In the genomic region with DNA sequence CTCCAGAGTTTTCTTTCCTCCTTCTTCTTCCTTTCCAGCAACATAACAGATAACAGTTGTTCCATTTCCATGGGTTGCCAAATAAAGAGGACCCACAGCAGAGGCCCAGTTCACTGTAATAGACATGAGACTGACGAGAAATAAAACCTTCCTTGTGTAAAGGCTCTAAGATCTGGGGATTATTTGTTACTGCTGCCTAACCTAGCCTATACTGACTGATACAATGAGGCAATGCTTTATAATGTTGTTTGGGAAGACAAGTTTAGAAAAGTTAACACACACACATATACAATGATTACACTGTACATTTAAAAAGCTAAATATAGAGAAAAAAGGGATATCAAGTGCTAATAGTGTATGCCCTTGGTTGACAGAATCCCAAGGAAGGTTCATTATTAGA, we compare ENCODE assay signal across 29 cellular contexts.
"Had no signal": no experiment of that assay in that cellular context is flagged by ENCODE, and none has a peak within 500 bp of the region (broad histone marks: within the 10 kb centered on the region; RNA-seq: fewer than 3 reads in every experiment).

No MANE protein-coding gene starts in this region.

- DNase-seq: stimulated activated CD4-positive, alpha-beta T cell treated with anti-CD3 and anti-CD28 coated beads, Interleukin-2, amount 100 ng/mL, for 48 hours; stimulated activated CD4-positive, alpha-beta T cell treated with anti-CD3 and anti-CD28 coated beads, Interleukin-4, amount 100 ng/mL, for 1 hour; stimulated activated CD4-positive, alpha-beta T cell treated with anti-CD3 and anti-CD28 coated beads, Interleukin-4, amount 100 ng/mL, for 24 hours; stimulated activated CD4-positive, alpha-beta T cell treated with anti-CD3 and anti-CD28 coated beads, Interleukin-4, amount 100 ng/mL, for 4 hours; stimulated activated CD8-positive, alpha-beta memory T cell treated with anti-CD3 and anti-CD28 coated beads, Interleukin-4, amount 100 ng/mL, for 48 hours; stimulated activated naive B cell treated with anti-CD40 and anti-IgM and Interleukin-4, amounts not matched to agents 10 μg/mL and 1 μg/mL and 100 μg/mL, for 72 hours; stimulated activated naive CD4-positive, alpha-beta T cell; stimulated activated naive CD4-positive, alpha-beta T cell treated with Interleukin-2 at 50 U/mL for 16 hours; stimulated activated naive CD8-positive, alpha-beta T cell treated with anti-CD3 and anti-CD28 coated beads, Interleukin-15, amount 100 ng/mL, for 72 hours; stimulated activated naive CD8-positive, alpha-beta T cell treated with anti-CD3 and anti-CD28 coated beads, Interleukin-15, Interleukin-2, amounts not matched to agents 100 U/mL and 50 U/mL, for 24 hours; stomach; substantia nigra; testis; thyroid gland; tibial artery; transverse colon; trophoblast cell; upper lobe of left lung; upper lobe of right lung; uterus had no signal

- H3K27me3 Mint-ChIP-seq: stimulated activated memory B cell treated with anti-CD40 and anti-IgM and Interleukin-4, amounts not matched to agents 10 μg/mL and 1 μg/mL and 100 μg/mL, for 72 hours; stimulated activated naive CD8-positive, alpha-beta T cell treated with anti-CD3 and anti-CD28 coated beads, Interleukin-15, Interleukin-2, amounts not matched to agents 100 ng/mL and 50 ng/mL, for 24 hours had no signal

- H3K36me3 Mint-ChIP-seq: stimulated activated effector memory CD8-positive, alpha-beta T cell treated with anti-CD3 and anti-CD28 coated beads, Interleukin-12 subunit alpha, Interleukin-12 subunit beta, amount 100 ng/mL, for 72 hours; stimulated activated memory B cell treated with anti-CD40 and anti-IgM and Interleukin-4, amounts not matched to agents 10 μg/mL and 1 μg/mL and 100 μg/mL, for 72 hours; stimulated activated naive B cell treated with anti-CD40 and anti-IgM and Interleukin-4, amounts not matched to agents 10 μg/mL and 1 μg/mL and 100 μg/mL, for 72 hours; type B pancreatic cell had no signal

- H3K36me3 ChIP-seq: stomach, suprapubic skin, thoracic aorta, thyroid gland, tibial artery, tibial nerve, transverse colon, upper lobe of left lung, upper lobe of right lung, uterus, vagina had no signal

- H3K27ac ChIP-seq: stomach, suprapubic skin, testis, thoracic aorta, thyroid gland, tibial artery, tibial nerve, transverse colon, upper lobe of left lung, upper lobe of right lung, uterus, vagina had no signal

- FAIRE-seq: urothelium cell line had no signal

- H3K27me3 ChIP-seq: testis, thyroid gland, tibial artery, tibial nerve, transverse colon, upper lobe of right lung, uterus, vagina had no signal

- H3K27ac Mint-ChIP-seq: stimulated activated effector memory CD8-positive, alpha-beta T cell treated with anti-CD3 and anti-CD28 coated beads, Interleukin-12 subunit alpha, Interleukin-12 subunit beta, amount 100 ng/mL, for 72 hours; stimulated activated memory B cell treated with anti-CD40 and anti-IgM and Interleukin-4, amounts not matched to agents 10 μg/mL and 1 μg/mL and 100 μg/mL, for 72 hours; stimulated activated naive B cell treated with anti-CD40 and anti-IgM and Interleukin-4, amounts not matched to agents 10 μg/mL and 1 μg/mL and 100 μg/mL, for 72 hours; stimulated activated naive CD8-positive, alpha-beta T cell treated with anti-CD3 and anti-CD28 coated beads, Interleukin-15, amount 100 ng/mL, for 72 hours; stimulated activated naive CD8-positive, alpha-beta T cell treated with anti-CD3 and anti-CD28 coated beads, Interleukin-15, Interleukin-2, amounts not matched to agents 100 ng/mL and 50 ng/mL, for 24 hours; type B pancreatic cell had no signal

- H3K4me1 ChIP-seq: stomach, suprapubic skin, testis, thyroid gland, tibial artery, tibial nerve, transverse colon, upper lobe of left lung, upper lobe of right lung, uterus, vagina had no signal

- H3K9me3 ChIP-seq: stomach, suprapubic skin, testis, thoracic aorta, thyroid gland, tibial artery, transverse colon, upper lobe of right lung, uterus, vagina had no signal

- H3K4me3 Mint-ChIP-seq: stimulated activated effector memory CD8-positive, alpha-beta T cell treated with anti-CD3 and anti-CD28 coated beads, Interleukin-12 subunit alpha, Interleukin-12 subunit beta, amount 100 ng/mL, for 72 hours; stimulated activated memory B cell treated with anti-CD40 and anti-IgM and Interleukin-4, amounts not matched to agents 10 μg/mL and 1 μg/mL and 100 μg/mL, for 72 hours; stimulated activated naive B cell treated with anti-CD40 and anti-IgM and Interleukin-4, amounts not matched to agents 10 μg/mL and 1 μg/mL and 100 μg/mL, for 72 hours; stimulated activated naive CD8-positive, alpha-beta T cell treated with anti-CD3 and anti-CD28 coated beads, Interleukin-15, amount 100 ng/mL, for 72 hours; stimulated activated naive CD8-positive, alpha-beta T cell treated with anti-CD3 and anti-CD28 coated beads, Interleukin-15, Interleukin-2, amounts not matched to agents 100 ng/mL and 50 ng/mL, for 24 hours; type B pancreatic cell had no signal

- H3K4me1 Mint-ChIP-seq: stimulated activated effector memory CD8-positive, alpha-beta T cell treated with anti-CD3 and anti-CD28 coated beads, Interleukin-12 subunit alpha, Interleukin-12 subunit beta, amount 100 ng/mL, for 72 hours; stimulated activated memory B cell treated with anti-CD40 and anti-IgM and Interleukin-4, amounts not matched to agents 10 μg/mL and 1 μg/mL and 100 μg/mL, for 72 hours; stimulated activated naive B cell treated with anti-CD40 and anti-IgM and Interleukin-4, amounts not matched to agents 10 μg/mL and 1 μg/mL and 100 μg/mL, for 72 hours; stimulated activated naive CD8-positive, alpha-beta T cell treated with anti-CD3 and anti-CD28 coated beads, Interleukin-15, amount 100 ng/mL, for 72 hours had no signal

- ATAC-seq: stimulated activated effector memory CD8-positive, alpha-beta T cell treated with anti-CD3 and anti-CD28 coated beads, Interleukin-12 subunit alpha, Interleukin-12 subunit beta, amount 100 ng/mL, for 72 hours; stimulated activated memory B cell treated with anti-CD40 and anti-IgM and Interleukin-4, amounts not matched to agents 10 μg/mL and 1 μg/mL and 100 μg/mL, for 72 hours; stimulated activated naive B cell treated with anti-CD40 and anti-IgM and Interleukin-4, amounts not matched to agents 10 μg/mL and 1 μg/mL and 100 μg/mL, for 72 hours; stimulated activated naive CD8-positive, alpha-beta T cell treated with anti-CD3 and anti-CD28 coated beads, Interleukin-15, amount 100 ng/mL, for 72 hours; stimulated activated naive CD8-positive, alpha-beta T cell treated with anti-CD3 and anti-CD28 coated beads, Interleukin-15, Interleukin-2, amounts not matched to agents 100 U/mL and 50 U/mL, for 24 hours; upper lobe of right lung had no signal

- H3K4me3 ChIP-seq: stomach, suprapubic skin, testis, thoracic aorta, thyroid gland, tibial artery, tibial nerve, transverse colon, upper lobe of left lung, upper lobe of right lung, uterus, vagina had no signal
